20 cellular contexts compared by ENCODE assay signal in the genomic region with DNA sequence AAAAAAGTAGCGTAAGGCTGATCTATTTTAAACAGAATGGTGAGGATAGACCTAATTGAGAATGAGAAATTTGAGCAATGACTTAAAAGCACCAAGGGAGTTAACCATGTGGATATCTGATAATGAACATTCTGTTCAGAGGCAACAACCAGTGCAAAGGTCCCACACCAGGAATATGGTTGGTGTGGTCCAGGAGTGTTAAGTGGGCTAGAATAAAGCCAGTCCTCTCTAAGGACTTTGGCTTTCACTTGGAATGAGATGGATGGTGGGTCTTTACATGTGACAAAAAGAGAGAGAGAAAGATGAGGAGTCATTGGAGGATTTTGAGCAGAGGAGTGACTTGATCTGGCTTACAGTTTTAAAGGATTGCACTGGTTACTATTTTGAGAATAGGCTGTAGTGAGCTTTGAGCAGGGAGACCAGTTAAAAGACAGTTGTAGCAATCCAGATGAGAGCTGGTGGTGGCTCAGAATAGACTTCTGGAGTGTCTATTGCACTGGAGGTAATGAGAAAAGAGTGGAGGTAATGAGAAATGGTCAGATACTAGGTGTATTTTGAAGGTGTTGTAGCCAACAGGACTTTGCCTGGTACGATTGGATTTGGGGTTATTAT.
DNase-seq lines count a peak whose midpoint lies in the region; ATAC-seq, FAIRE-seq and TF ChIP-seq lines count a peak whose summit lies in the region.
"Had no signal": no experiment of that assay in that cellular context is flagged by ENCODE, and none has a peak within 500 bp of the region (broad histone marks: within the 10 kb centered on the region; RNA-seq: fewer than 3 reads in every experiment).

No MANE protein-coding gene starts in this region.

- no peak overlapping the region for H3K4me3 Mint-ChIP-seq in activated T-helper 17 cell treated with anti-CD3 and anti-CD28 coated beads, Interleukin-2, amount 50 U/mL, for 72 hours
- H3K4me3 Mint-ChIP-seq: activated B cell treated with CpG ODN at 0.5 μM for 24 hours; activated T-helper 1 cell treated with anti-CD3 and anti-CD28 coated beads, Interleukin-12 subunit alpha, Interleukin-12 subunit beta, Interleukin-2, Interleukin-4 antibody, amounts not matched to agents 30 ng/mL and 10 ng/mL and 1 ng/mL, durations not matched to agents 14 hours and 24 hours and 36 hours had no signal

- H3K36me3 Mint-ChIP-seq in activated T-helper 17 cell treated with anti-CD3 and anti-CD28 coated beads, Interleukin-2, amount 50 U/mL, for 72 hours (ENCODE audit: low read depth), result peaks cover 87% of the 10 kb centered on the region

- POLR2A ChIA-PET in HepG2 (lab: Yijun Ruan, JAX), result no interaction called here

- no peak overlapping the region for H3K4me2 ChIP-seq in HepG2 (ENCODE audit: low read depth, low read length)

- CTCF ChIA-PET in HepG2 (lab: Yijun Ruan, JAX; ENCODE audit: low intra/inter-chr PET ratio, low total read pairs), result no interaction called here

- ATAC-seq in HepG2, result no peak; the same call in 2 of the 3 replicates
- no peak for ATAC-seq in right lobe of liver
- ATAC-seq in activated T-helper 17 cell treated with anti-CD3 and anti-CD28 coated beads, Interleukin-2, amount 50 U/mL, for 72 hours (replicated peaks), result no peak
- no peak for ATAC-seq in HG02970 (IDR thresholded peaks at IDR 0.05; ENCODE audit: low FRiP score, unreplicated experiment)
- no peak for ATAC-seq in GM18867 (IDR thresholded peaks at IDR 0.05; ENCODE audit: unreplicated experiment)
- ATAC-seq in GM19452 (IDR thresholded peaks at IDR 0.05; ENCODE audit: unreplicated experiment), result no peak

- in situ Hi-C loops in HepG2 (cut with HindIII; ENCODE audit: extremely low pct_ligation_motif_present, low pct_unique_long_range_greater_than_20kb), result no loop called here

- 94% methylated on average over 2 of the region's 2 CpGs for WGBS in HepG2 (ENCODE audit: low lambda C conversion rate)
- WGBS in right lobe of liver (ENCODE audit: insufficient coverage, low coverage, low lambda C conversion rate, missing lambda C conversion rate), result 83% methylated on average over 2 of the region's 2 CpGs

- H3K27ac ChIP-seq in HepG2 (ENCODE audit: extremely low read length, insufficient read depth, low read length) (no peak overlapping the region), right lobe of liver (no peak overlapping the region)

- peak overlapping the region; percentile 26 for H3K27ac Mint-ChIP-seq in activated T-helper 17 cell treated with anti-CD3 and anti-CD28 coated beads, Interleukin-2, amount 50 U/mL, for 72 hours
- H3K27ac Mint-ChIP-seq: activated B cell treated with CpG ODN at 0.5 μM for 24 hours; activated T-helper 1 cell treated with anti-CD3 and anti-CD28 coated beads, Interleukin-12 subunit alpha, Interleukin-12 subunit beta, Interleukin-2, Interleukin-4 antibody, amounts not matched to agents 30 ng/mL and 10 ng/mL and 1 ng/mL, durations not matched to agents 14 hours and 24 hours and 36 hours had no signal

- no peak overlapping the region for H2AFZ ChIP-seq in HepG2 (ENCODE audit: low read length)

- BruUV-seq in HepG2 (replicated peaks; lab: Mats Ljungman, UMichigan), result no TSS peak

- TF ChIP-seq RAD21 in HepG2 (CRISPR knock-in tag; IDR thresholded peaks at IDR 0.05), result no peak

- H3K36me3 ChIP-seq in HepG2 (replicated peaks in 1 of 2; ENCODE audit: control insufficient read depth in 1 of 2, insufficient read depth in 2 of 2, low read length in 2 of 2), result peaks cover 31 to 85% of the 10 kb centered on the region in 2 experiments
- H3K36me3 ChIP-seq in right lobe of liver, result peaks cover 6 to 59% (median 17%) of the 10 kb centered on the region in 4 donors

- no peaks in the 10 kb centered on the region for H3K27me3 Mint-ChIP-seq in activated T-helper 17 cell treated with anti-CD3 and anti-CD28 coated beads, Interleukin-2, amount 50 U/mL, for 72 hours
- H3K27me3 Mint-ChIP-seq: activated B cell treated with CpG ODN at 0.5 μM for 24 hours had no signal

- FAIRE-seq in HepG2 (lab: Jason Lieb, UNC) (no peak), islet of Langerhans (lab: Jason Lieb, UNC) (peak; percentile 71)

- no peaks in the 10 kb centered on the region for H3K79me2 ChIP-seq in HepG2 (ENCODE audit: insufficient read depth, low read length)

- H3K4me3 ChIP-seq in HepG2 (replicated peaks in 1 of 3; ENCODE audit: insufficient read depth in 1 of 3, low read depth in 2 of 3, low read length in 3 of 3), result no peak overlapping the region
- H3K4me3 ChIP-seq in right lobe of liver, result no peak overlapping the region

- no peaks in the 10 kb centered on the region for H3K9me3 ChIP-seq in HepG2 (ENCODE audit: low read length)
- no peaks in the 10 kb centered on the region for H3K9me3 ChIP-seq in right lobe of liver

- TF ChIP-seq EP300 in HepG2 (IDR thresholded peaks at IDR 0.05; ENCODE audit: low read depth in 2 of 2, low read length in 2 of 2), result no peak
- no peak for TF ChIP-seq EP300 in HepG2 (CRISPR knock-in tag; IDR thresholded peaks at IDR 0.05; ENCODE audit: borderline replicate concordance)

- no peaks in the 10 kb centered on the region; the same call in 1 of the 2 replicates for H4K20me1 ChIP-seq in HepG2 (ENCODE audit: insufficient read depth, low read length)

- H3K4me1 Mint-ChIP-seq in activated T-helper 17 cell treated with anti-CD3 and anti-CD28 coated beads, Interleukin-2, amount 50 U/mL, for 72 hours, result peaks cover 6% of the 10 kb centered on the region

- no peak for TF ChIP-seq POLR2A in HepG2 (IDR thresholded peaks at IDR 0.05; ENCODE audit: insufficient read depth in 1 of 2, low read depth in 2 of 2, low read length in 2 of 2)
- TF ChIP-seq POLR2A in right lobe of liver (IDR thresholded peaks at IDR 0.05), result no peak

- H3K9me3 Mint-ChIP-seq in activated T-helper 17 cell treated with anti-CD3 and anti-CD28 coated beads, Interleukin-2, amount 50 U/mL, for 72 hours, result no peaks in the 10 kb centered on the region
- H3K9me3 Mint-ChIP-seq: activated B cell treated with CpG ODN at 0.5 μM for 24 hours; activated T-helper 1 cell treated with anti-CD3 and anti-CD28 coated beads, Interleukin-12 subunit alpha, Interleukin-12 subunit beta, Interleukin-2, Interleukin-4 antibody, amounts not matched to agents 30 ng/mL and 10 ng/mL and 1 ng/mL, durations not matched to agents 14 hours and 24 hours and 36 hours had no signal

- TF ChIP-seq CTCF in HepG2 (CRISPR knock-in tag; IDR thresholded peaks at IDR 0.05), result no peak
- TF ChIP-seq CTCF in right lobe of liver (IDR thresholded peaks at IDR 0.05), result no peak

- H3K9ac ChIP-seq in HepG2 (ENCODE audit: insufficient read depth, low read depth, low read length), result no peak overlapping the region

- DNase-seq in HepG2 (ENCODE audit: low spot score), result no peak
- DNase-seq in right lobe of liver, result no peak
- no peak for DNase-seq in CD1c-positive myeloid dendritic cell (ENCODE audit: extremely low spot score)
- DNase-seq: activated B cell treated with CpG ODN at 0.5 μM for 24 hours; activated CD8-positive, alpha-beta memory T cell treated with anti-CD3 and anti-CD28 coated beads for 24 hours; amniotic stem cell; Calu3; cerebellar nuclear complex; hippocampal formation; kidney; midbrain; NCI-H1105; NCI-H526; stimulated activated CD4-positive, alpha-beta T cell treated with anti-CD3 and anti-CD28 coated beads, Interleukin-2, amount 100 ng/mL, for 48 hours had no signal

- H3K27me3 ChIP-seq in HepG2 (ENCODE audit: control insufficient read depth in 1 of 2, insufficient read depth in 2 of 2, low read length in 2 of 2) (no peaks in the 10 kb centered on the region), right lobe of liver (no peaks in the 10 kb centered on the region)

- H3K4me1 ChIP-seq in HepG2 (ENCODE audit: insufficient read depth, low read length), result no peaks in the 10 kb centered on the region
- H3K4me1 ChIP-seq in right lobe of liver, result no peaks in the 10 kb centered on the region

- intact Hi-C loops in HepG2 (cut with micrococcal nuclease; ENCODE audit: unreplicated experiment) (no loop called here), right lobe of liver (cut with DNase I) (no loop called here)
